Comparison of ENCODE assay signal across 28 cellular contexts in genomic region chr16:8890549-8890921, GRCh38. TPM values are rescaled to one million over a fixed set of nuclear protein-coding genes. Genes with fewer than 3 reads are reported as not detected.
DNase-seq lines count a peak whose midpoint lies in the region; ATAC-seq and TF ChIP-seq lines count a peak whose summit lies in the region.
"Had no signal": no experiment of that assay in that cellular context is flagged by ENCODE, and none has a peak within 500 bp of the region (broad histone marks: within the 10 kb centered on the region; RNA-seq: fewer than 3 reads in every experiment).

No MANE protein-coding gene starts in this region.

- peaks cover 2 to 23% of the 10 kb centered on the region in 2 donors for H3K36me3 Mint-ChIP-seq in activated T-cell treated with anti-CD3 and anti-CD28 coated beads, Interleukin-2, amount 50 U/mL, for 72 hours (ENCODE audit: insufficient read depth in 2 of 2)
- H3K36me3 Mint-ChIP-seq in chondrocyte (ENCODE audit: low read depth) (peaks cover 28% of the 10 kb centered on the region), endothelial cell (ENCODE audit: low read depth, unreplicated experiment) (peaks cover 45% of the 10 kb centered on the region)
- H3K36me3 Mint-ChIP-seq in stimulated activated effector memory CD8-positive, alpha-beta T cell treated with anti-CD3 and anti-CD28 coated beads, Interleukin-12 subunit alpha, Interleukin-12 subunit beta, amount 100 ng/mL, for 72 hours, result peaks cover 83% of the 10 kb centered on the region

- peaks cover 10% of the 10 kb centered on the region for H3F3A ChIP-seq in SU-DHL-6 (ENCODE audit: insufficient read depth)

- H3K9me2 ChIP-seq in SU-DHL-6 (replicated peaks; ENCODE audit: insufficient read depth, low read length), result no peaks in the 10 kb centered on the region
- H3K9me2 ChIP-seq: SK-N-SH had no signal

- TF ChIP-seq CTCF in SU-DHL-6 (IDR thresholded peaks at IDR 0.05; ENCODE audit: insufficient read depth, low read length, poor library complexity, severe bottlenecking), result no peak
- no peak for TF ChIP-seq CTCF in chondrocyte (IDR thresholded peaks at IDR 0.05)
- no peak for TF ChIP-seq CTCF in endothelial cell (IDR thresholded peaks at IDR 0.05; ENCODE audit: unreplicated experiment)

- no peaks in the 10 kb centered on the region for H3K27me3 ChIP-seq in SU-DHL-6 (ENCODE audit: low read length)
- H3K27me3 ChIP-seq: body of pancreas, colonic mucosa had no signal

- peaks cover 9% of the 10 kb centered on the region for H3K27me3 Mint-ChIP-seq in activated T-cell treated with anti-CD3 and anti-CD28 coated beads, Interleukin-2, amount 50 U/mL, for 72 hours (ENCODE audit: low read depth)
- H3K27me3 Mint-ChIP-seq in chondrocyte (ENCODE audit: low read depth) (no peaks in the 10 kb centered on the region), endothelial cell (ENCODE audit: unreplicated experiment) (peaks cover 10% of the 10 kb centered on the region)

- H4K20me1 ChIP-seq in SU-DHL-6 (ENCODE audit: low read depth, low read length), result no peaks in the 10 kb centered on the region

- no peaks in the 10 kb centered on the region for H3K9me3 Mint-ChIP-seq in activated T-cell treated with anti-CD3 and anti-CD28 coated beads, Interleukin-2, amount 50 U/mL, for 72 hours
- H3K9me3 Mint-ChIP-seq in chondrocyte (ENCODE audit: low read depth) (no peaks in the 10 kb centered on the region), endothelial cell (ENCODE audit: unreplicated experiment) (no peaks in the 10 kb centered on the region)
- H3K9me3 Mint-ChIP-seq in stimulated activated effector memory CD8-positive, alpha-beta T cell treated with anti-CD3 and anti-CD28 coated beads, Interleukin-12 subunit alpha, Interleukin-12 subunit beta, amount 100 ng/mL, for 72 hours, result no peaks in the 10 kb centered on the region
- H3K9me3 Mint-ChIP-seq: endodermal cell; naive thymus-derived CD4-positive, alpha-beta T cell had no signal

- ATAC-seq in activated T-cell treated with anti-CD3 and anti-CD28 coated beads, Interleukin-2, amount 50 U/mL, for 72 hours (replicated peaks in 1 of 2), result no peak
- ATAC-seq in stimulated activated effector memory CD8-positive, alpha-beta T cell treated with anti-CD3 and anti-CD28 coated beads, Interleukin-12 subunit alpha, Interleukin-12 subunit beta, amount 100 ng/mL, for 72 hours, result no peak
- no peak for ATAC-seq in HG02852 (IDR thresholded peaks at IDR 0.05; ENCODE audit: unreplicated experiment)
- ATAC-seq: body of pancreas, left colon, sciatic nerve had no signal

- no peak overlapping the region for H3K4me3 Mint-ChIP-seq in activated T-cell treated with anti-CD3 and anti-CD28 coated beads, Interleukin-2, amount 50 U/mL, for 72 hours
- H3K4me3 Mint-ChIP-seq in chondrocyte (ENCODE audit: unreplicated experiment) (no peak overlapping the region), endothelial cell (ENCODE audit: unreplicated experiment) (no peak overlapping the region)
- peak overlapping the region; percentile 38 for H3K4me3 Mint-ChIP-seq in stimulated activated effector memory CD8-positive, alpha-beta T cell treated with anti-CD3 and anti-CD28 coated beads, Interleukin-12 subunit alpha, Interleukin-12 subunit beta, amount 100 ng/mL, for 72 hours
- H3K4me3 Mint-ChIP-seq: endodermal cell; naive thymus-derived CD4-positive, alpha-beta T cell had no signal

- no peak overlapping the region for H2AFZ ChIP-seq in SU-DHL-6 (ENCODE audit: low read depth, low read length, severe bottlenecking)

- H3K27ac ChIP-seq in SU-DHL-6 (ENCODE audit: low read depth, low read length), result peak overlapping the region; percentile 84
- H3K27ac ChIP-seq: body of pancreas, C4-2B, colonic mucosa had no signal

- peaks cover 11% of the 10 kb centered on the region for H3K36me3 ChIP-seq in SU-DHL-6 (ENCODE audit: low read length)

- no peaks in the 10 kb centered on the region for H3K79me2 ChIP-seq in SU-DHL-6 (ENCODE audit: insufficient read depth, low read length)

- no peak for DNase-seq in activated T-cell treated with anti-CD3 and anti-CD28 coated beads, Interleukin-2, amount 50 U/mL, for 72 hours
- DNase-seq in activated T-cell treated with anti-CD3 and anti-CD28 coated beads for 4 hours, result no peak
- peak; percentile 35 for DNase-seq in chondrocyte (ENCODE audit: low spot score)
- DNase-seq in stimulated activated effector memory CD8-positive, alpha-beta T cell treated with anti-CD3 and anti-CD28 coated beads, Interleukin-12 subunit alpha, Interleukin-12 subunit beta, amount 100 ng/mL, for 72 hours (ENCODE audit: low spot score in 2 of 2), result peak in 1 of 2 donors; percentile 48
- no peak for DNase-seq in endothelial cell (ENCODE audit: low spot score)
- no peak for DNase-seq in HuH-7 (ENCODE audit: low spot score)
- DNase-seq: activated CD8-positive, alpha-beta memory T cell treated with anti-CD3 and anti-CD28 coated beads for 24 hours; body of pancreas; colonic mucosa; DMS 273 treated with DMSO at 0.1 percent for 48 hours; endodermal cell; glutamatergic neuron; left colon; mesendoderm; naive thymus-derived CD4-positive, alpha-beta T cell; NCI-H1105; NCI-H2029; NCI-H2227 treated with DMSO at 0.1 percent for 48 hours; SK-N-SH; T-helper 9 cell had no signal

- H3K9me3 ChIP-seq in SU-DHL-6 (ENCODE audit: insufficient read depth, low read length), result no peaks in the 10 kb centered on the region
- H3K9me3 ChIP-seq: body of pancreas, colonic mucosa, SK-N-SH had no signal

- peak overlapping the region; percentile 39 for H3K27ac Mint-ChIP-seq in activated T-cell treated with anti-CD3 and anti-CD28 coated beads, Interleukin-2, amount 50 U/mL, for 72 hours
- H3K27ac Mint-ChIP-seq in chondrocyte (ENCODE audit: unreplicated experiment) (no peak overlapping the region), endothelial cell (ENCODE audit: unreplicated experiment) (no peak overlapping the region)
- H3K27ac Mint-ChIP-seq in stimulated activated effector memory CD8-positive, alpha-beta T cell treated with anti-CD3 and anti-CD28 coated beads, Interleukin-12 subunit alpha, Interleukin-12 subunit beta, amount 100 ng/mL, for 72 hours, result peak overlapping the region; percentile 88
- H3K27ac Mint-ChIP-seq: endodermal cell had no signal

- no peak overlapping the region for H3K4me3 ChIP-seq in SU-DHL-6 (ENCODE audit: insufficient read depth, low read length, poor library complexity, severe bottlenecking)
- H3K4me3 ChIP-seq: body of pancreas, colonic mucosa had no signal

- H3K4me1 Mint-ChIP-seq in activated T-cell treated with anti-CD3 and anti-CD28 coated beads, Interleukin-2, amount 50 U/mL, for 72 hours (ENCODE audit: low read depth), result peaks cover 25% of the 10 kb centered on the region
- peaks cover 36% of the 10 kb centered on the region for H3K4me1 Mint-ChIP-seq in chondrocyte (ENCODE audit: low read depth)
- peaks cover 48% of the 10 kb centered on the region for H3K4me1 Mint-ChIP-seq in stimulated activated effector memory CD8-positive, alpha-beta T cell treated with anti-CD3 and anti-CD28 coated beads, Interleukin-12 subunit alpha, Interleukin-12 subunit beta, amount 100 ng/mL, for 72 hours
- H3K4me1 Mint-ChIP-seq in endothelial cell (ENCODE audit: unreplicated experiment), result peaks cover 10% of the 10 kb centered on the region
- H3K4me1 Mint-ChIP-seq: endodermal cell had no signal

- no peak overlapping the region for H3K9ac ChIP-seq in SU-DHL-6 (ENCODE audit: low read length)
- H3K9ac ChIP-seq: SK-N-SH had no signal

- H3K4me2 ChIP-seq in SU-DHL-6 (ENCODE audit: low read depth, low read length, poor library complexity, severe bottlenecking), result no peak overlapping the region
- H3K4me2 ChIP-seq: SK-N-SH had no signal

RNA-seq across cellular contexts. Expression of gene LITAFD, which starts 8.4 kb away (rescaled TPM):
- total RNA-seq in activated T-cell treated with anti-CD3 and anti-CD28 coated beads, Interleukin-2, amount 50 U/mL, for 72 hours, result not detected
- not detected in 3 replicates for total RNA-seq in chondrocyte
- total RNA-seq in endothelial cell (ENCODE audit: unreplicated experiment), result not detected
- total RNA-seq: body of pancreas; colonic mucosa; endodermal cell; fibroblast of lung; G401; left colon; naive thymus-derived CD4-positive, alpha-beta T cell; sciatic nerve; subcutaneous adipose tissue; ureter had no signal

RNA-seq across cellular contexts. Expression of gene CARHSP1, which starts 21.7 kb away (rescaled TPM):
- total RNA-seq in activated T-cell treated with anti-CD3 and anti-CD28 coated beads, Interleukin-2, amount 50 U/mL, for 72 hours, result 10 to 100 TPM; 71.4 to 73.1 TPM
- total RNA-seq in chondrocyte (46.5 to 57.4 TPM (median 54.1 TPM) in 3 replicates), endothelial cell (ENCODE audit: unreplicated experiment) (127 TPM)

Comparison
In these comparisons a context has a peak if more than half of its experiments do, and no peak if none do; other contexts are left out.
1. H3K27ac Mint-ChIP-seq: peak in activated T-cell treated with anti-CD3 and anti-CD28 coated beads, Interleukin-2, amount 50 U/mL, for 72 hours (single experiment) and stimulated activated effector memory CD8-positive, alpha-beta T cell treated with anti-CD3 and anti-CD28 coated beads, Interleukin-12 subunit alpha, Interleukin-12 subunit beta, amount 100 ng/mL, for 72 hours (single experiment); none in chondrocyte (single experiment) and endothelial cell (single experiment).